In genomic region chr10:49253340-49253739, GRCh38 we compare ENCODE assay signal across 16 cellular contexts. TPM values are rescaled to one million over a fixed set of nuclear protein-coding genes. Genes with fewer than 3 reads are reported as not detected.
A peak's percentile ranks its signal among the peaks of the same experiment; 100 is the strongest.
DNase-seq lines count a peak whose midpoint lies in the region; ATAC-seq, FAIRE-seq and TF ChIP-seq lines count a peak whose summit lies in the region.
"Had no signal": no experiment of that assay in that cellular context is flagged by ENCODE, and none has a peak within 500 bp of the region (broad histone marks: within the 10 kb centered on the region; RNA-seq: fewer than 3 reads in every experiment).

No MANE protein-coding gene starts in this region.

- CTCF ChIA-PET in K562 (lab: Yijun Ruan, JAX; ENCODE audit: low intra/inter-chr PET ratio): no interaction called here

- 0 out of 2 replicates have a peak, but pooled peaks cover 2% of the 10 kb centered on the region for H3K9me3 ChIP-seq in K562 (replicated peaks; ENCODE audit: control insufficient read depth, insufficient read depth, low read depth, low read length)
- H3K9me3 ChIP-seq in gastrocnemius medialis: no peaks in the 10 kb centered on the region
- H3K9me3 ChIP-seq in effector memory CD4-positive, alpha-beta T cell (ENCODE audit: control insufficient read depth, low read length): no peaks in the 10 kb centered on the region
- H3K9me3 ChIP-seq: HAP-1 had no signal

- H3K4me2 ChIP-seq in K562 (ENCODE audit: insufficient read depth, low read length): no peak overlapping the region

- BruUV-seq in K562 (replicated peaks; lab: Mats Ljungman, UMichigan): no TSS peak

- no peaks in the 10 kb centered on the region for H3K9me1 ChIP-seq in K562 (ENCODE audit: control insufficient read depth, insufficient read depth, low read length)

- intact Hi-C loops in K562 (cut with micrococcal nuclease) (no loop called here), gastrocnemius medialis (cut with DNase I; ENCODE audit: low total_unique reads) (no loop called here)

- H4K20me1 ChIP-seq in K562 (replicated peaks; ENCODE audit: control insufficient read depth, insufficient read depth, low read length): no peaks in the 10 kb centered on the region

- TF ChIP-seq CTCF in K562 (IDR thresholded peaks at IDR 0.05 in 2 of 3, conservative IDR thresholded peaks at IDR 0.05 in 1 of 3; ENCODE audit: insufficient read depth in 2 of 3, low read depth in 1 of 3, low read length in 3 of 3) (no peak), gastrocnemius medialis (IDR thresholded peaks at IDR 0.05 in 4 of 5, conservative IDR thresholded peaks at IDR 0.05 in 1 of 5) (no peak)

- 71% methylated on average over 1 of the region's 2 CpGs for WGBS in K562 (ENCODE audit: insufficient coverage, low coverage, missing lambda C conversion rate)

- POLR2A ChIA-PET in K562 (lab: Yijun Ruan, JAX): no interaction called here

- ATAC-seq in K562: no peak
- no peak for ATAC-seq in gastrocnemius medialis
- no peak for ATAC-seq in GM21367 (IDR thresholded peaks at IDR 0.05; ENCODE audit: unreplicated experiment)
- ATAC-seq: Panc1 had no signal

- H3K4me1 ChIP-seq in K562 (replicated peaks in 1 of 2; ENCODE audit: control insufficient read depth in 2 of 2, insufficient read depth in 2 of 2, low read length in 2 of 2) (peaks cover 0 to 3% of the 10 kb centered on the region in 2 experiments; a peak in 2 of 5 replicates), gastrocnemius medialis (peaks cover 0 to 3% of the 10 kb centered on the region in 2 donors)
- peaks cover 16% of the 10 kb centered on the region for H3K4me1 ChIP-seq in effector memory CD4-positive, alpha-beta T cell (ENCODE audit: control insufficient read depth, insufficient read depth, low read length, poor library complexity, severe bottlenecking)
- H3K4me1 ChIP-seq: HAP-1 had no signal

- H3K36me3 ChIP-seq in K562 (ENCODE audit: control insufficient read depth, insufficient read depth, low read length) (no peaks in the 10 kb centered on the region), gastrocnemius medialis (no peaks in the 10 kb centered on the region)
- H3K36me3 ChIP-seq in effector memory CD4-positive, alpha-beta T cell (ENCODE audit: control insufficient read depth, insufficient read depth, low read length): no peaks in the 10 kb centered on the region
- H3K36me3 ChIP-seq: HAP-1, MG63 had no signal

- H2AFZ ChIP-seq in K562 (ENCODE audit: low read depth, low read length): no peak overlapping the region

- H3K79me2 ChIP-seq in K562 (ENCODE audit: control insufficient read depth, insufficient read depth, low read length): no peaks in the 10 kb centered on the region

- H3K27me3 ChIP-seq in K562 (ENCODE audit: control insufficient read depth in 2 of 2, insufficient read depth in 2 of 2, low read length in 2 of 2) (no peaks in the 10 kb centered on the region), gastrocnemius medialis (no peaks in the 10 kb centered on the region)
- no peaks in the 10 kb centered on the region for H3K27me3 ChIP-seq in effector memory CD4-positive, alpha-beta T cell (replicated peaks; ENCODE audit: control insufficient read depth, insufficient read depth, low read length, poor library complexity, severe bottlenecking)
- H3K27me3 ChIP-seq: MG63 had no signal

- no peak for FAIRE-seq in K562 (lab: Jason Lieb, UNC)

- no peak for TF ChIP-seq EP300 in K562 (IDR thresholded peaks at IDR 0.05; ENCODE audit: low read length)

- in situ Hi-C loops in K562 (cut with MboI): no loop called here
- in situ Hi-C loops in gastrocnemius medialis (cut with MboI; ENCODE audit: low sequenced_read_pairs in 4 of 4): no loop called here

- TF ChIP-seq POLR2A in K562 (conservative IDR thresholded peaks at IDR 0.05) (no peak), gastrocnemius medialis (IDR thresholded peaks at IDR 0.05) (no peak)

- peak; percentile 64 for DNase-seq in GDM1 (lab: John Stamatoyannopoulos, UW)
- DNase-seq in KG1 (lab: John Stamatoyannopoulos, UW): peak; percentile 64
- no peak for DNase-seq in K562 (ENCODE audit: extremely low read depth in 1 of 4, low spot score in 3 of 4)
- DNase-seq in gastrocnemius medialis: no peak
- no peak for DNase-seq in effector memory CD4-positive, alpha-beta T cell
- DNase-seq in NCI-H526 (lab: John Stamatoyannopoulos, UW): no peak
- DNase-seq: CD4-positive, alpha-beta T cell; MG63; NCI-H1092; NCI-H2081 treated with DMSO at 0.1 percent for 48 hours; NCI-H524 had no signal

- H3K4me3 ChIP-seq in K562 (no peak overlapping the region), gastrocnemius medialis (no peak overlapping the region)
- H3K4me3 ChIP-seq in effector memory CD4-positive, alpha-beta T cell (ENCODE audit: insufficient read depth, low read depth, low read length, poor library complexity, severe bottlenecking): no peak overlapping the region
- H3K4me3 ChIP-seq: HAP-1, MG63, SK-N-MC had no signal

- no peak overlapping the region for H3K27ac ChIP-seq in K562 (ENCODE audit: extremely low read depth, low read depth, low read length)
- peak overlapping the region in 3 of 4 donors; percentile 20 to 36 (median 25) for H3K27ac ChIP-seq in gastrocnemius medialis
- H3K27ac ChIP-seq in effector memory CD4-positive, alpha-beta T cell (ENCODE audit: insufficient read depth, low read length, poor library complexity, severe bottlenecking): no peak overlapping the region
- H3K27ac ChIP-seq: SK-N-MC had no signal

- H3K9ac ChIP-seq in K562 (ENCODE audit: insufficient read depth in 1 of 2, low read depth in 2 of 2, low read length in 2 of 2): no peak overlapping the region

- TF ChIP-seq RAD21 in K562 (CRISPR knock-in tag; conservative IDR thresholded peaks at IDR 0.05 in 1 of 2, IDR thresholded peaks at IDR 0.05 in 1 of 2): no peak

TF ChIP-seq in K562, 482 proteins besides CTCF, POLR2A, EP300 and RAD21 (continues in another document):
- TF ChIP-seq ZNF24 (IDR thresholded peaks at IDR 0.05) (no peak), ZBTB9 (CRISPR knock-in tag; IDR thresholded peaks at IDR 0.05) (no peak), IRF9 (tag; IDR thresholded peaks at IDR 0.05) (no peak), MCM5 (IDR thresholded peaks at IDR 0.05; ENCODE audit: low read depth) (0 out of 2 replicates have a peak, but pooled peaks have one; percentile 18), ZNF165 (CRISPR knock-in tag; IDR thresholded peaks at IDR 0.05; ENCODE audit: borderline replicate concordance) (no peak), PHF21A (IDR thresholded peaks at IDR 0.05; ENCODE audit: borderline replicate concordance, low read depth) (0 out of 2 replicates have a peak, but pooled peaks have one; percentile 46), L3MBTL2 (IDR thresholded peaks at IDR 0.05) (no peak), ELK1 (CRISPR knock-in tag; IDR thresholded peaks at IDR 0.05) (no peak), ZNF212 (CRISPR knock-in tag; IDR thresholded peaks at IDR 0.05) (no peak), PHB (CRISPR knock-in tag; IDR thresholded peaks at IDR 0.05) (no peak), MCM7 (IDR thresholded peaks at IDR 0.05) (peak in 1 of 2 experiments; percentile 82; a peak in 1 of 4 replicates), MYBL2 (IDR thresholded peaks at IDR 0.05; ENCODE audit: low read depth) (no peak), MYBL2 (CRISPR knock-in tag; IDR thresholded peaks at IDR 0.05; ENCODE audit: borderline replicate concordance) (no peak)

RNA-seq across cellular contexts. Expression of gene C10orf71, which starts 45.6 kb away (rescaled TPM):
- 9.0 and 13.8 TPM in 2 replicates for total RNA-seq in K562 (2011; cell fraction: chromatin; rRNA removed; ENCODE audit: low replicate concordance)
- 5.0 and 7.8 TPM in 2 replicates for total RNA-seq in K562 (2011; cell fraction: nucleolus; rRNA removed)
- 6.0 and 7.1 TPM in 2 replicates for total RNA-seq in K562 (2011; cell fraction: nucleoplasm; rRNA removed)
- total RNA-seq in K562 (2014; rRNA removed) (1.1 and 1.7 TPM in 2 replicates), K562 (2014; rRNA removed; fragmentation: Illumina TruSeq; extraction: Trizol) (1.7 and 2.2 TPM in 2 replicates), K562 (2015; rRNA removed; fragmentation: Illumina TruSeq; extraction: Trizol) (1.5 and 2.4 TPM in 2 replicates), K562 (2021) (4.5 and 4.9 TPM in 2 replicates), gastrocnemius medialis (100 to 1,000 TPM in 1 of 4 donors, 10 to 100 TPM in 3; 26.5 to 208 (median 69.6) TPM)
- polyA plus RNA-seq in K562 (2011; rRNA removed) (0.89 and 1.0 TPM in 2 replicates), K562 (2014; fragmentation: Illumina TruSeq; extraction: Trizol) (2.1 and 2.5 TPM in 2 replicates), K562 (2014; fragmentation: Nextera tagmentation; extraction: Ambion mirVana) (under 1 TPM; 0.06 to 0.30 TPM), K562 (2014; rRNA removed) (1.1 and 1.3 TPM in 2 replicates)
- 0.71 and 1.0 TPM in 2 replicates for polyA plus RNA-seq in K562 (2011; cell fraction: cytosol; rRNA removed)
- 2.5 and 5.7 TPM in 2 replicates for polyA plus RNA-seq in K562 (2011; cell fraction: nucleus; rRNA removed)
- 2.2 TPM in 2 replicates for polyA plus RNA-seq in K562 (2012)
- 3.6 TPM in 2 replicates for polyA minus RNA-seq in K562 (2011; rRNA and poly(A)+ RNA removed)
- polyA minus RNA-seq in K562 (2011; cell fraction: cytosol; rRNA and poly(A)+ RNA removed): 2.8 and 3.1 TPM in 2 replicates
- 5.8 and 7.6 TPM in 2 replicates for polyA minus RNA-seq in K562 (2011; cell fraction: nucleus; rRNA and poly(A)+ RNA removed)
- total RNA-seq: CD4-positive, alpha-beta T cell; HT1080 had no signal

Comparison
In these comparisons a context has a peak if more than half of its experiments do, and no peak if none do; other contexts are left out.
1. DNase-seq: peak in GDM1 (single experiment) and KG1 (single experiment); none in K562 (0 of 4), gastrocnemius medialis (0 of 2), effector memory CD4-positive, alpha-beta T cell (0 of 3) and NCI-H526 (0 of 2).
2. H3K27ac ChIP-seq: peak in gastrocnemius medialis (3 of 4); none in K562 (single experiment) and effector memory CD4-positive, alpha-beta T cell (single experiment).